ENCODE assay signal across 15 cellular contexts in genomic region chr5:180336234-180337020, GRCh38. TPM values are rescaled to one million over a fixed set of nuclear protein-coding genes. Genes with fewer than 3 reads are reported as not detected.
DNase-seq lines count a peak whose midpoint lies in the region; ATAC-seq, FAIRE-seq and TF ChIP-seq lines count a peak whose summit lies in the region.
"Had no signal": no experiment of that assay in that cellular context is flagged by ENCODE, and none has a peak within 500 bp of the region (broad histone marks: within the 10 kb centered on the region; RNA-seq: fewer than 3 reads in every experiment).

No MANE protein-coding gene starts in this region.

- peak in 3 of 5 donors; percentile 16 to 35 (median 19) for DNase-seq in heart left ventricle
- no peak for DNase-seq in left ventricle myocardium inferior
- no peak for DNase-seq in WTC11 (ENCODE audit: low spot score)
- DNase-seq in lower lobe of right lung = peak; percentile 14
- peak; percentile 38 to 73 for DNase-seq in aorta
- DNase-seq in naive thymus-derived CD8-positive, alpha-beta T cell = no peak
- DNase-seq in DMS79 (lab: John Stamatoyannopoulos, UW) = no peak
- DNase-seq in GM12892 (ENCODE audit: insufficient read length) = no peak
- DNase-seq: 8988T; AML-193; CD4-positive, CD25-positive, alpha-beta regulatory T cell; DMS53 had no signal

- H3K9me3 ChIP-seq in heart left ventricle (no peaks in the 10 kb centered on the region), left ventricle myocardium inferior (replicated peaks) (no peaks in the 10 kb centered on the region), lower lobe of right lung (no peaks in the 10 kb centered on the region), aorta (ENCODE audit: control insufficient read depth, low read length) (no peaks in the 10 kb centered on the region)
- H3K9me3 ChIP-seq: BLaER1 treated with 17β-estradiol and CSF1 and Interleukin-3, amounts not matched to agents 10 nM and 100 nM had no signal

- no peak overlapping the region for H3K4me3 ChIP-seq in heart left ventricle
- H3K4me3 ChIP-seq in left ventricle myocardium inferior = no peak overlapping the region
- no peak overlapping the region for H3K4me3 ChIP-seq in lower lobe of right lung
- no peak overlapping the region for H3K4me3 ChIP-seq in aorta (ENCODE audit: low read length in 2 of 2)
- H3K4me3 ChIP-seq: BLaER1 treated with 17β-estradiol and CSF1 and Interleukin-3, amounts not matched to agents 10 nM and 100 nM had no signal

- peak overlapping the region; percentile 68 for H3K27ac Mint-ChIP-seq in WTC11
- no peak overlapping the region for H3K27ac Mint-ChIP-seq in naive thymus-derived CD8-positive, alpha-beta T cell
- H3K27ac Mint-ChIP-seq: CD4-positive, CD25-positive, alpha-beta regulatory T cell had no signal

- POLR2A ChIA-PET in WTC11 (lab: Charles Lee) = no interaction called here
- POLR2A ChIA-PET in naive thymus-derived CD8-positive, alpha-beta T cell (lab: Charles Lee) = no interaction called here

- no peak overlapping the region for H3K4me3 Mint-ChIP-seq in WTC11
- H3K4me3 Mint-ChIP-seq in naive thymus-derived CD8-positive, alpha-beta T cell = no peak overlapping the region
- H3K4me3 Mint-ChIP-seq: CD4-positive, CD25-positive, alpha-beta regulatory T cell had no signal

- 92 to 93% (median 93%) methylated on average over 34 of the region's 34 CpGs for WGBS in heart left ventricle, 4 donors
- WGBS in aorta, 2 donors = 94 to 95% methylated on average over 34 of the region's 34 CpGs

- CTCF ChIA-PET in WTC11 (lab: Charles Lee) = interaction anchor here (2.3 kb wide), 1 partner anchor 8 kb away, joined by 11 read pairs; no protein-coding TSS in a partner anchor

- H3K36me3 ChIP-seq in heart left ventricle (peaks cover 0 to 32% (median 5%) of the 10 kb centered on the region in 9 donors), left ventricle myocardium inferior (peaks cover 29% of the 10 kb centered on the region), lower lobe of right lung (peaks cover 30% of the 10 kb centered on the region), aorta (ENCODE audit: control insufficient read depth in 1 of 2, insufficient read depth in 2 of 2, low read length in 1 of 2) (no peaks in the 10 kb centered on the region)
- H3K36me3 ChIP-seq: BLaER1 treated with 17β-estradiol and CSF1 and Interleukin-3, amounts not matched to agents 10 nM and 100 nM had no signal

- TF ChIP-seq POLR2A in heart left ventricle (IDR thresholded peaks at IDR 0.05) (no peak), GM12892 (IDR thresholded peaks at IDR 0.05; ENCODE audit: low read depth, low read length) (no peak)

- ATAC-seq in heart left ventricle = no peak
- no peak for ATAC-seq in WTC11
- no peak for ATAC-seq in lower lobe of right lung
- no peak for ATAC-seq in aorta (ENCODE audit: low FRiP score)
- no peak for ATAC-seq in naive thymus-derived CD8-positive, alpha-beta T cell

- TF ChIP-seq CTCF in heart left ventricle (IDR thresholded peaks at IDR 0.05) (no peak), left ventricle myocardium inferior (IDR thresholded peaks at IDR 0.05; ENCODE audit: borderline replicate concordance) (no peak), WTC11 (IDR thresholded peaks at IDR 0.05) (no peak), lower lobe of right lung (IDR thresholded peaks at IDR 0.05) (no peak)

- no peaks in the 10 kb centered on the region for H3K27me3 Mint-ChIP-seq in WTC11 (ENCODE audit: low read depth)
- peaks cover 7 to 44% (median 27%) of the 10 kb centered on the region in 5 donors for H3K27me3 Mint-ChIP-seq in naive thymus-derived CD8-positive, alpha-beta T cell

- peaks cover 0 to 6% (median 0%) of the 10 kb centered on the region in 12 donors for H3K4me1 ChIP-seq in heart left ventricle
- H3K4me1 ChIP-seq in left ventricle myocardium inferior = no peaks in the 10 kb centered on the region
- H3K4me1 ChIP-seq in lower lobe of right lung = no peaks in the 10 kb centered on the region
- no peaks in the 10 kb centered on the region for H3K4me1 ChIP-seq in aorta (ENCODE audit: control insufficient read depth in 1 of 2, insufficient read depth in 2 of 2, low read length in 2 of 2)

- peaks cover 35% of the 10 kb centered on the region for H3K4me1 Mint-ChIP-seq in WTC11
- H3K4me1 Mint-ChIP-seq in naive thymus-derived CD8-positive, alpha-beta T cell = peaks cover 0 to 3% (median 0%) of the 10 kb centered on the region in 4 donors
- H3K4me1 Mint-ChIP-seq: CD4-positive, CD25-positive, alpha-beta regulatory T cell had no signal

- H3K27ac ChIP-seq in heart left ventricle = no peak overlapping the region
- no peak overlapping the region for H3K27ac ChIP-seq in left ventricle myocardium inferior (replicated peaks)
- no peak overlapping the region for H3K27ac ChIP-seq in lower lobe of right lung
- H3K27ac ChIP-seq in aorta (ENCODE audit: low read depth in 1 of 2, low read length in 2 of 2) = no peak overlapping the region
- H3K27ac ChIP-seq: BLaER1 treated with 17β-estradiol and CSF1 and Interleukin-3, amounts not matched to agents 10 nM and 100 nM had no signal

- intact Hi-C loops in heart left ventricle (cut with DNase I) = no loop called here
- intact Hi-C loops in left ventricle myocardium inferior (cut with micrococcal nuclease) = no loop called here
- intact Hi-C loops in lower lobe of right lung (cut with DNase I) = no loop called here
- intact Hi-C loops in aorta (cut with DNase I) = no loop called here

- no peak for FAIRE-seq in GM12892 (lab: Jason Lieb, UNC)
- FAIRE-seq: GM18507, H54 had no signal

- H3K36me3 Mint-ChIP-seq in WTC11 = peaks cover 74% of the 10 kb centered on the region
- no peaks in the 10 kb centered on the region for H3K36me3 Mint-ChIP-seq in naive thymus-derived CD8-positive, alpha-beta T cell
- H3K36me3 Mint-ChIP-seq: CD4-positive, CD25-positive, alpha-beta regulatory T cell had no signal

- peaks cover 6% of the 10 kb centered on the region; the same call in 1 of the 2 replicates for H3K9me3 Mint-ChIP-seq in WTC11
- no peaks in the 10 kb centered on the region for H3K9me3 Mint-ChIP-seq in naive thymus-derived CD8-positive, alpha-beta T cell
- H3K9me3 Mint-ChIP-seq: CD4-positive, CD25-positive, alpha-beta regulatory T cell had no signal

- H3K27me3 ChIP-seq in heart left ventricle = peaks cover 0 to 8% (median 0%) of the 10 kb centered on the region in 9 donors
- peaks cover 47% of the 10 kb centered on the region for H3K27me3 ChIP-seq in left ventricle myocardium inferior (ENCODE audit: low read depth)
- H3K27me3 ChIP-seq in lower lobe of right lung (ENCODE audit: low read depth) = no peaks in the 10 kb centered on the region
- H3K27me3 ChIP-seq in aorta (ENCODE audit: control insufficient read depth in 1 of 2, insufficient read depth in 2 of 2, low read length in 1 of 2) = no peaks in the 10 kb centered on the region
- H3K27me3 ChIP-seq: BLaER1 treated with 17β-estradiol and CSF1 and Interleukin-3, amounts not matched to agents 10 nM and 100 nM had no signal

TF ChIP-seq in WTC11, 78 proteins besides CTCF, POLR2A, EP300 and RAD21 (continues in another document):
- TF ChIP-seq ESRRA (CRISPR knock-in tag; IDR thresholded peaks at IDR 0.05; ENCODE audit: borderline replicate concordance) (no peak), PRDM15 (CRISPR knock-in tag; IDR thresholded peaks at IDR 0.05) (no peak), MXD4 (CRISPR knock-in tag; IDR thresholded peaks at IDR 0.05; ENCODE audit: borderline replicate concordance) (no peak)

RNA-seq across cellular contexts. Expression of gene GFPT2, which starts 16.7 kb away (rescaled TPM):
- total RNA-seq in heart left ventricle = 10 to 100 TPM in 4 of 9 donors, 1 to 10 TPM in 5; 3.7 to 33.9 (median 8.5) TPM
- 1 to 10 TPM; 4.1 to 9.9 TPM for polyA plus RNA-seq in heart left ventricle
- 8.4 TPM for total RNA-seq in left ventricle myocardium inferior
- total RNA-seq in WTC11 (2021) = 124 to 138 TPM (median 136 TPM) in 3 replicates
- 13.4 TPM for total RNA-seq in lower lobe of right lung
- total RNA-seq in aorta = 10 to 100 TPM; 60.1 to 60.2 TPM
- 1 to 10 TPM; 1.1 to 3.7 TPM for polyA plus RNA-seq in aorta
- total RNA-seq in naive thymus-derived CD8-positive, alpha-beta T cell = 1 to 10 TPM in 1 of 2 experiments, under 1 TPM in 1; 0.52 to 2.9 TPM
- 1 to 10 TPM in 1 of 3 donors, not detected in 2; 2.0 TPM for polyA plus RNA-seq in naive thymus-derived CD8-positive, alpha-beta T cell
- 1.1 TPM for polyA plus RNA-seq in GM12892 (2012; ENCODE audit: missing spikeins)
- total RNA-seq: CD4-positive, CD25-positive, alpha-beta regulatory T cell had no signal

RNA-seq across cellular contexts. Expression of gene MAPK9, which starts 44.5 kb away (rescaled TPM):
- total RNA-seq in heart left ventricle (10 to 100 TPM; 26.0 to 51.3 (median 41.4) TPM), left ventricle myocardium inferior (40.9 TPM), WTC11 (2021) (42.4 to 42.9 TPM (median 42.9 TPM) in 3 replicates), lower lobe of right lung (43.1 TPM), aorta (10 to 100 TPM; 31.4 to 36.4 TPM)
- polyA plus RNA-seq in heart left ventricle (10 to 100 TPM; 15.2 to 22.4 TPM), aorta (10 to 100 TPM; 15.8 to 22.0 TPM)
- 10 to 100 TPM; 37.2 to 39.9 TPM for total RNA-seq in naive thymus-derived CD8-positive, alpha-beta T cell
- polyA plus RNA-seq in naive thymus-derived CD8-positive, alpha-beta T cell = 10 to 100 TPM; 20.3 to 28.3 (median 24.0) TPM
- polyA plus RNA-seq in GM12892 (2012; ENCODE audit: missing spikeins) = 24.1 TPM

Comparison
In these comparisons a context has a peak if more than half of its experiments do, and no peak if none do; other contexts are left out.
1. DNase-seq: peak in heart left ventricle (3 of 5), lower lobe of right lung (single experiment) and aorta (2 of 2); none in left ventricle myocardium inferior (single experiment), WTC11 (single experiment), naive thymus-derived CD8-positive, alpha-beta T cell (0 of 10), DMS79 (single experiment) and GM12892 (single experiment).